22 cellular contexts compared by ENCODE assay signal in genomic region chr20:20793570-20793969, GRCh38.
"Had no signal": no experiment of that assay in that cellular context is flagged by ENCODE, and none has a peak within 500 bp of the region (broad histone marks: within the 10 kb centered on the region; RNA-seq: fewer than 3 reads in every experiment).

No MANE protein-coding gene starts in this region.

- DNase-seq: activated CD4-positive, alpha-beta T cell treated with anti-CD3 and anti-CD28 coated beads for 4 hours; activated CD8-positive, alpha-beta memory T cell treated with anti-CD3 and anti-CD28 coated beads, Interleukin-2, amount 50 U/mL, for 4 hours; activated CD8-positive, alpha-beta T cell treated with anti-CD3 and anti-CD28 coated beads for 36 hours; activated effector memory CD4-positive, alpha-beta T cell treated with Interleukin-2 at 50 U/mL for 16 hours; activated naive CD4-positive, alpha-beta T cell; activated naive CD8-positive, alpha-beta T cell treated with anti-CD3 and anti-CD28 coated beads, Interleukin-2, amount 50 U/mL, for 24 hours; amniotic stem cell; body of pancreas; central memory CD4-positive, alpha-beta T cell; KG1; NCI-H1092 treated with DMSO at 0.1 percent for 48 hours; NCI-H1417 treated with DMSO at 0.1 percent for 48 hours; NCI-H1694; NCI-H2029 treated with DMSO at 0.1 percent for 48 hours; NCI-H345; NCI-H510A; NCI-H526 treated with DMSO at 0.1 percent for 48 hours; NCI-H82; Right ventricle myocardium superior; RPMI8226 had no signal

- H3K9me3 ChIP-seq: ascending aorta, body of pancreas, SJSA1 had no signal

- H3K36me3 ChIP-seq: ascending aorta, SJSA1 had no signal

- H3K27me3 ChIP-seq: ascending aorta, body of pancreas had no signal

- H3K4me3 ChIP-seq: ascending aorta, body of pancreas, SJSA1 had no signal

- H3K4me1 ChIP-seq: ascending aorta, body of pancreas, SJSA1 had no signal

- H3K27ac ChIP-seq: ascending aorta, body of pancreas, SJSA1 had no signal
